Comparison of ENCODE assay signal across 24 cellular contexts in genomic region chr18:36643016-36643415, GRCh38.
"Had no signal": no experiment of that assay in that cellular context is flagged by ENCODE, and none has a peak within 500 bp of the region (broad histone marks: within the 10 kb centered on the region; RNA-seq: fewer than 3 reads in every experiment).

No MANE protein-coding gene starts in this region.

- DNase-seq: hypothalamus; immature natural killer cell; kidney; mesendoderm; naive thymus-derived CD4-positive, alpha-beta T cell; ovary; right cardiac atrium; small intestine; spleen; stimulated activated CD4-positive, alpha-beta T cell treated with anti-CD3 and anti-CD28 coated beads, Interleukin-4, amount 100 ng/mL, for 24 hours; stimulated activated naive CD4-positive, alpha-beta T cell; tibial artery; trophoblast cell; uterus had no signal

- H3K4me3 Mint-ChIP-seq: immature natural killer cell; mesothelial cell of epicardium; naive thymus-derived CD4-positive, alpha-beta T cell; natural killer cell treated with Interleukin-12 subunit alpha and Interleukin-12 subunit beta and Interleukin-15 and Interleukin-18, amount 100 ng/mL, for 72 hours; stimulated activated effector memory CD8-positive, alpha-beta T cell treated with anti-CD3 and anti-CD28 coated beads, Interleukin-12 subunit alpha, Interleukin-12 subunit beta, amount 100 ng/mL, for 72 hours; stimulated activated naive CD8-positive, alpha-beta T cell treated with anti-CD3 and anti-CD28 coated beads, Interleukin-15, Interleukin-2, amounts not matched to agents 100 ng/mL and 50 ng/mL, for 24 hours had no signal

- ATAC-seq: left lobe of liver; naive thymus-derived CD4-positive, alpha-beta T cell; natural killer cell treated with Interleukin-12 subunit alpha and Interleukin-12 subunit beta and Interleukin-15 and Interleukin-18, amount 100 ng/mL, for 72 hours; sciatic nerve; stimulated activated effector memory CD8-positive, alpha-beta T cell treated with anti-CD3 and anti-CD28 coated beads, Interleukin-12 subunit alpha, Interleukin-12 subunit beta, amount 100 ng/mL, for 72 hours had no signal

- H3K4me1 Mint-ChIP-seq: immature natural killer cell; naive thymus-derived CD4-positive, alpha-beta T cell; stimulated activated effector memory CD8-positive, alpha-beta T cell treated with anti-CD3 and anti-CD28 coated beads, Interleukin-12 subunit alpha, Interleukin-12 subunit beta, amount 100 ng/mL, for 72 hours had no signal

- H3K4me1 ChIP-seq: spleen, tibial artery, uterus had no signal

- H3K4me3 ChIP-seq: lung, ovary, spleen, suprapubic skin, thoracic aorta, tibial artery, uterus had no signal

- H3K36me3 ChIP-seq: ovary, spleen, suprapubic skin, thoracic aorta, tibial artery, uterus had no signal

- H3K36me3 Mint-ChIP-seq: immature natural killer cell; mesothelial cell of epicardium; naive thymus-derived CD4-positive, alpha-beta T cell; natural killer cell treated with Interleukin-12 subunit alpha and Interleukin-12 subunit beta and Interleukin-15 and Interleukin-18, amount 100 ng/mL, for 72 hours; stimulated activated effector memory CD8-positive, alpha-beta T cell treated with anti-CD3 and anti-CD28 coated beads, Interleukin-12 subunit alpha, Interleukin-12 subunit beta, amount 100 ng/mL, for 72 hours had no signal

- H3K9me3 ChIP-seq: ovary, spleen, suprapubic skin, thoracic aorta, tibial artery, uterus had no signal

- H3K9me3 Mint-ChIP-seq: mesothelial cell of epicardium; natural killer cell treated with Interleukin-12 subunit alpha and Interleukin-12 subunit beta and Interleukin-15 and Interleukin-18, amount 100 ng/mL, for 72 hours; stimulated activated effector memory CD8-positive, alpha-beta T cell treated with anti-CD3 and anti-CD28 coated beads, Interleukin-12 subunit alpha, Interleukin-12 subunit beta, amount 100 ng/mL, for 72 hours; stimulated activated naive CD8-positive, alpha-beta T cell treated with anti-CD3 and anti-CD28 coated beads, Interleukin-15, Interleukin-2, amounts not matched to agents 100 ng/mL and 50 ng/mL, for 24 hours had no signal

- H3K27ac ChIP-seq: ovary, spleen, suprapubic skin, thoracic aorta, tibial artery, uterus had no signal

- H3K27me3 Mint-ChIP-seq: progenitor cell of endocrine pancreas had no signal

- H3K27me3 ChIP-seq: ovary, suprapubic skin, tibial artery, uterus had no signal

- H3K27ac Mint-ChIP-seq: immature natural killer cell; mesothelial cell of epicardium; naive thymus-derived CD4-positive, alpha-beta T cell; natural killer cell treated with Interleukin-12 subunit alpha and Interleukin-12 subunit beta and Interleukin-15 and Interleukin-18, amount 100 ng/mL, for 72 hours; progenitor cell of endocrine pancreas; stimulated activated effector memory CD8-positive, alpha-beta T cell treated with anti-CD3 and anti-CD28 coated beads, Interleukin-12 subunit alpha, Interleukin-12 subunit beta, amount 100 ng/mL, for 72 hours; stimulated activated naive CD8-positive, alpha-beta T cell treated with anti-CD3 and anti-CD28 coated beads, Interleukin-15, Interleukin-2, amounts not matched to agents 100 ng/mL and 50 ng/mL, for 24 hours had no signal
